Comparison of ENCODE assay signal across 20 cellular contexts in genomic region chr17:75135452-75135851, GRCh38. TPM values are rescaled to one million over a fixed set of nuclear protein-coding genes. Genes with fewer than 3 reads are reported as not detected.
DNase-seq lines count a peak whose midpoint lies in the region; ATAC-seq and TF ChIP-seq lines count a peak whose summit lies in the region.
"Had no signal": no experiment of that assay in that cellular context is flagged by ENCODE, and none has a peak within 500 bp of the region (broad histone marks: within the 10 kb centered on the region; RNA-seq: fewer than 3 reads in every experiment).

No MANE protein-coding gene starts in this region.

- H3K9ac ChIP-seq in H9 (ENCODE audit: extremely low read depth, insufficient read length, low read length) = no peak overlapping the region
- H3K9ac ChIP-seq in endodermal cell (ENCODE audit: extremely low read depth, low read length, poor library complexity, severe bottlenecking) = no peak overlapping the region
- no peak overlapping the region for H3K9ac ChIP-seq in mesendoderm (ENCODE audit: low read length)

- H3K4ac ChIP-seq in H9 (ENCODE audit: low read depth, low read length) (no peak overlapping the region), mesendoderm (ENCODE audit: low read depth, low read length) (no peak overlapping the region)

- no peak overlapping the region for H3T11ph ChIP-seq in H9 (ENCODE audit: low read length)

- H3K23ac ChIP-seq in H9 (ENCODE audit: insufficient read length, low read depth, low read length) (no peak overlapping the region), mesendoderm (ENCODE audit: low read length) (no peak overlapping the region)

- H3K18ac ChIP-seq in H9 (ENCODE audit: insufficient read length, low read depth, low read length) (no peak overlapping the region), mesendoderm (ENCODE audit: low read length) (no peak overlapping the region)

- no peak overlapping the region for H4K91ac ChIP-seq in H9 (ENCODE audit: insufficient read length, low read depth, low read length)

- H3K14ac ChIP-seq in H9 (ENCODE audit: insufficient read depth, low read length) = no peak overlapping the region

- no peaks in the 10 kb centered on the region for H3K9me3 ChIP-seq in H9 (ENCODE audit: control insufficient read depth, low read depth, low read length)
- H3K9me3 ChIP-seq in Panc1 (ENCODE audit: control insufficient read depth, insufficient read depth, low read depth, low read length) = no peaks in the 10 kb centered on the region
- H3K9me3 ChIP-seq in endodermal cell (ENCODE audit: control insufficient read depth, low read length) = no peaks in the 10 kb centered on the region
- H3K9me3 ChIP-seq: esophagus muscularis mucosa, transverse colon had no signal

- ATAC-seq in Panc1 (no peak), HG03565 (IDR thresholded peaks at IDR 0.05; ENCODE audit: unreplicated experiment) (no peak)

- peaks cover 8% of the 10 kb centered on the region for H3K23me2 ChIP-seq in H9 (ENCODE audit: insufficient read length, low read depth, low read length, poor library complexity, severe bottlenecking)

- BruUV-seq in Panc1 (replicated peaks; lab: Mats Ljungman, UMichigan) = TSS peak; percentile 39

- H3K79me2 ChIP-seq in H9 (ENCODE audit: insufficient read depth, low read length) (no peaks in the 10 kb centered on the region), mesendoderm (ENCODE audit: control insufficient read depth, insufficient read depth, low read length) (no peaks in the 10 kb centered on the region)

- H3K4me2 ChIP-seq in H9 (ENCODE audit: insufficient read depth, insufficient read length, low read length) (no peak overlapping the region), mesendoderm (ENCODE audit: low read length) (no peak overlapping the region)

- H3K79me1 ChIP-seq in H9 (ENCODE audit: insufficient read depth, low read depth, low read length, poor library complexity, severe bottlenecking) (peaks cover 5% of the 10 kb centered on the region), mesendoderm (ENCODE audit: low read length) (no peaks in the 10 kb centered on the region)

- CTCF ChIA-PET in Panc1 (lab: Charles Lee) = no interaction called here

- peaks cover 15 to 52% (median 45%) of the 10 kb centered on the region in 3 experiments; a peak in 6 of 7 replicates for H3K36me3 Mint-ChIP-seq in H9 (ENCODE audit: insufficient read depth in 1 of 3, low read depth in 3 of 3)
- peaks cover 31% of the 10 kb centered on the region for H3K36me3 Mint-ChIP-seq in endodermal cell (ENCODE audit: low read depth)
- H3K36me3 Mint-ChIP-seq in progenitor cell of endocrine pancreas (ENCODE audit: insufficient read depth) = peaks cover 17% of the 10 kb centered on the region

- H4K20me1 ChIP-seq in H9 (ENCODE audit: control insufficient read depth, insufficient read depth, insufficient read length) = peaks cover 2% of the 10 kb centered on the region

- no peak overlapping the region for H2AFZ ChIP-seq in H9 (ENCODE audit: low read length)

- H3K27me3 ChIP-seq in H9 (ENCODE audit: insufficient read depth, low read length) = no peaks in the 10 kb centered on the region
- no peaks in the 10 kb centered on the region for H3K27me3 ChIP-seq in Panc1 (ENCODE audit: control insufficient read depth, insufficient read depth, low read length)
- H3K27me3 ChIP-seq in endodermal cell (ENCODE audit: control insufficient read depth, insufficient read depth, low read length, poor library complexity, severe bottlenecking) = no peaks in the 10 kb centered on the region
- H3K27me3 ChIP-seq in mesendoderm (ENCODE audit: insufficient read depth, low read length, poor library complexity) = no peaks in the 10 kb centered on the region
- H3K27me3 ChIP-seq: esophagus muscularis mucosa, transverse colon had no signal

- no peak overlapping the region for H2BK20ac ChIP-seq in H9 (ENCODE audit: low read depth, low read length, poor library complexity, severe bottlenecking)

- H2BK120ac ChIP-seq in H9 (ENCODE audit: low read depth, low read length, poor library complexity, severe bottlenecking) = no peak overlapping the region
- H2BK120ac ChIP-seq in mesendoderm (ENCODE audit: low read depth, low read length) = no peak overlapping the region

- H3K4me1 ChIP-seq in H9 (ENCODE audit: insufficient read depth, low read length) (no peaks in the 10 kb centered on the region), Panc1 (ENCODE audit: control insufficient read depth, insufficient read depth, low read length) (peaks cover 5% of the 10 kb centered on the region), endodermal cell (ENCODE audit: control insufficient read depth, insufficient read depth, low read length) (peaks cover 2% of the 10 kb centered on the region), mesendoderm (ENCODE audit: control insufficient read depth, low read depth, low read length) (no peaks in the 10 kb centered on the region)

- no peaks in the 10 kb centered on the region for H3K9me3 Mint-ChIP-seq in H9
- H3K9me3 Mint-ChIP-seq in endodermal cell = no peaks in the 10 kb centered on the region
- H3K9me3 Mint-ChIP-seq in progenitor cell of endocrine pancreas (ENCODE audit: low read depth) = no peaks in the 10 kb centered on the region
- H3K9me3 Mint-ChIP-seq: activated CD4-positive, alpha-beta T cell treated with anti-CD3 and anti-CD28 coated beads, Interleukin-2, amount 10 ng/mL, durations not matched to agents 7 days and 5 days had no signal

- H2AK5ac ChIP-seq in H9 (ENCODE audit: insufficient read length, low read length) = no peak overlapping the region
- no peak overlapping the region for H2AK5ac ChIP-seq in mesendoderm (ENCODE audit: low read length)

- H3K4me1 Mint-ChIP-seq in H9 (peaks cover 2 to 4% of the 10 kb centered on the region in 2 experiments), endodermal cell (peaks cover 2% of the 10 kb centered on the region), progenitor cell of endocrine pancreas (ENCODE audit: low read depth) (peaks cover 5% of the 10 kb centered on the region)

- H2BK15ac ChIP-seq in H9 (ENCODE audit: low read depth, low read length) = no peak overlapping the region
- no peak overlapping the region for H2BK15ac ChIP-seq in mesendoderm (replicated peaks; ENCODE audit: low read depth)

- H2BK5ac ChIP-seq in H9 (ENCODE audit: insufficient read length, low read length) (no peak overlapping the region), mesendoderm (ENCODE audit: low read length) (no peak overlapping the region)

- POLR2A ChIA-PET in Panc1 (lab: Charles Lee) = no interaction called here

- H2BK12ac ChIP-seq in H9 (ENCODE audit: insufficient read length, low read depth, low read length) = no peak overlapping the region

- no peak overlapping the region for H3K27ac ChIP-seq in H9 (ENCODE audit: insufficient read length, low read depth, low read length)
- H3K27ac ChIP-seq in Panc1 (ENCODE audit: low read length) = no peak overlapping the region
- no peak overlapping the region for H3K27ac ChIP-seq in endodermal cell (ENCODE audit: low read depth, low read length)
- no peak overlapping the region for H3K27ac ChIP-seq in mesendoderm (ENCODE audit: low read depth, low read length)
- H3K27ac ChIP-seq: C4-2B, esophagus muscularis mucosa, transverse colon had no signal

- in situ Hi-C loops in Panc1 (cut with HindIII; ENCODE audit: low pct_unique_long_range_greater_than_20kb, low sequenced_read_pairs) = no loop called here

- H3K4me3 ChIP-seq in Panc1 (ENCODE audit: low read depth in 2 of 2, low read length in 2 of 2) = no peak overlapping the region
- H3K4me3 ChIP-seq in endodermal cell (ENCODE audit: low read length) = no peak overlapping the region
- H3K4me3 ChIP-seq in mesendoderm (ENCODE audit: low read length) = no peak overlapping the region
- H3K4me3 ChIP-seq: esophagus muscularis mucosa, transverse colon had no signal

- H3K36me3 ChIP-seq in Panc1 (ENCODE audit: control insufficient read depth, insufficient read depth, low read length) (peaks cover 15% of the 10 kb centered on the region), endodermal cell (ENCODE audit: control insufficient read depth, insufficient read depth, low read length) (peaks cover 56% of the 10 kb centered on the region), mesendoderm (ENCODE audit: control insufficient read depth, insufficient read depth, low read length) (peaks cover 3% of the 10 kb centered on the region)

- TF ChIP-seq CTCF in H9 (conservative IDR thresholded peaks at IDR 0.05) (no peak), Panc1 (IDR thresholded peaks at IDR 0.05) (no peak), endodermal cell (conservative IDR thresholded peaks at IDR 0.05) (no peak), progenitor cell of endocrine pancreas (IDR thresholded peaks at IDR 0.05; ENCODE audit: unreplicated experiment) (no peak)

- H3K27me3 Mint-ChIP-seq in H9 (ENCODE audit: low read depth) = no peaks in the 10 kb centered on the region; the same call in 1 of the 2 replicates
- H3K27me3 Mint-ChIP-seq in endodermal cell (ENCODE audit: insufficient read depth) = no peaks in the 10 kb centered on the region
- H3K27me3 Mint-ChIP-seq in progenitor cell of endocrine pancreas = no peaks in the 10 kb centered on the region
- H3K27me3 Mint-ChIP-seq: activated CD4-positive, alpha-beta T cell treated with anti-CD3 and anti-CD28 coated beads, Interleukin-2, amount 10 ng/mL, durations not matched to agents 7 days and 5 days had no signal

- H4K5ac ChIP-seq in H9 (ENCODE audit: insufficient read length, low read depth, low read length) (no peak overlapping the region), mesendoderm (ENCODE audit: low read length) (no peak overlapping the region)

- peak overlapping the region in 2 of 3 experiments; percentile 59 to 88; a peak in 3 of 7 replicates for H3K27ac Mint-ChIP-seq in H9
- peak overlapping the region; percentile 6 for H3K27ac Mint-ChIP-seq in endodermal cell
- peak overlapping the region; percentile 78 for H3K27ac Mint-ChIP-seq in progenitor cell of endocrine pancreas
- H3K27ac Mint-ChIP-seq: activated CD4-positive, alpha-beta T cell treated with anti-CD3 and anti-CD28 coated beads, Interleukin-2, amount 10 ng/mL, durations not matched to agents 7 days and 5 days had no signal

- WGBS in H9 (ENCODE audit: extremely low coverage, insufficient read length, low lambda C conversion rate) = no CpG with 5 or more reads among the region's 5 CpGs
- 78 to 90% methylated on average over 4 to 5 of the region's 5 CpGs for WGBS in endodermal cell (ENCODE audit: insufficient coverage in 1 of 2, insufficient read length in 1 of 2), 2 experiments
- no CpG with 5 or more reads among the region's 5 CpGs for WGBS in mesendoderm (ENCODE audit: extremely low coverage, insufficient coverage, low lambda C conversion rate)

- H4K8ac ChIP-seq in H9 (replicated peaks; ENCODE audit: insufficient read length, low read depth, low read length) (no peak overlapping the region), mesendoderm (ENCODE audit: low read depth, low read length) (no peak overlapping the region)

- intact Hi-C loops in Panc1 (cut with micrococcal nuclease; ENCODE audit: unreplicated experiment) = no loop called here

- H3K56ac ChIP-seq in H9 (ENCODE audit: insufficient read length, low read depth, low read length) = no peak overlapping the region
- no peak overlapping the region for H3K56ac ChIP-seq in mesendoderm (ENCODE audit: low read length)

- H3K4me3 Mint-ChIP-seq in H9 (no peak overlapping the region), endodermal cell (no peak overlapping the region), progenitor cell of endocrine pancreas (ENCODE audit: low read depth) (no peak overlapping the region)
- H3K4me3 Mint-ChIP-seq: activated CD4-positive, alpha-beta T cell treated with anti-CD3 and anti-CD28 coated beads, Interleukin-2, amount 10 ng/mL, durations not matched to agents 7 days and 5 days had no signal

- DNase-seq in H9 (no peak), Panc1 (ENCODE audit: low read depth, low spot score) (no peak), endodermal cell (no peak), progenitor cell of endocrine pancreas (ENCODE audit: low spot score, unreplicated experiment) (no peak), mesendoderm (no peak)
- no peak for DNase-seq in effector CD4-positive, alpha-beta T cell
- DNase-seq: activated CD4-positive, alpha-beta T cell treated with anti-CD3 and anti-CD28 coated beads, Interleukin-2, amount 10 ng/mL, durations not matched to agents 7 days and 5 days; activated T-cell treated with anti-CD3 and anti-CD28 coated beads, Interleukin-2, amount 50 U/mL, for 48 hours; amygdala; DMS79 treated with DMSO at 0.1 percent for 48 hours; head of caudate nucleus; midbrain; NK-92 treated with Interleukin-12 subunit alpha and Interleukin-12 subunit beta, amount 100 ng/mL, for 24 hours; occipital lobe; stimulated activated CD4-positive, alpha-beta T cell treated with anti-CD3 and anti-CD28 coated beads, Interleukin-4, amount 100 ng/mL, for 4 hours; transverse colon had no signal

RNA-seq across cellular contexts. Expression of gene NT5C, which starts 3.9 kb away (rescaled TPM):
- total RNA-seq in H9 (2021) (76.2 and 77.7 TPM in 2 replicates), Panc1 (2021; ENCODE audit: unreplicated experiment) (63.4 TPM), endodermal cell (10 to 100 TPM; 69.1 to 80.3 TPM), progenitor cell of endocrine pancreas (53.3 and 58.8 TPM in 2 replicates)
- 82.5 TPM for polyA plus RNA-seq in Panc1 (2012; ENCODE audit: insufficient read length)
- 71.1 TPM for polyA plus RNA-seq in endodermal cell (2013, experiment 1 of 2)
- 57.0 TPM for polyA plus RNA-seq in endodermal cell (2013, experiment 2 of 2)
- polyA plus RNA-seq in mesendoderm (2013, experiment 1 of 2) = 52.7 TPM
- 50.6 TPM for polyA plus RNA-seq in mesendoderm (2013, experiment 2 of 2)

RNA-seq across cellular contexts. Expression of gene JPT1, which starts 18.9 kb away (rescaled TPM):
- total RNA-seq in H9 (2021) (265 and 275 TPM in 2 replicates), Panc1 (2021; ENCODE audit: unreplicated experiment) (448 TPM), endodermal cell (100 to 1,000 TPM; 148 to 156 TPM), progenitor cell of endocrine pancreas (202 TPM in 2 replicates)
- 639 TPM for polyA plus RNA-seq in Panc1 (2012; ENCODE audit: insufficient read length)
- 352 TPM for polyA plus RNA-seq in endodermal cell (2013, experiment 1 of 2)
- polyA plus RNA-seq in endodermal cell (2013, experiment 2 of 2) = 339 TPM
- 721 TPM for polyA plus RNA-seq in mesendoderm (2013, experiment 1 of 2)
- polyA plus RNA-seq in mesendoderm (2013, experiment 2 of 2) = 717 TPM

RNA-seq across cellular contexts. Expression of gene ARMC7, which starts 25.7 kb away (rescaled TPM):
- total RNA-seq in H9 (2021) (22.4 and 22.8 TPM in 2 replicates), Panc1 (2021; ENCODE audit: unreplicated experiment) (48.7 TPM), endodermal cell (10 to 100 TPM; 20.0 to 26.6 TPM), progenitor cell of endocrine pancreas (16.7 and 16.9 TPM in 2 replicates)
- polyA plus RNA-seq in Panc1 (2012; ENCODE audit: insufficient read length) = 74.7 TPM
- 14.0 TPM for polyA plus RNA-seq in endodermal cell (2013, experiment 1 of 2)
- polyA plus RNA-seq in endodermal cell (2013, experiment 2 of 2) = 12.3 TPM
- polyA plus RNA-seq in mesendoderm (2013, experiment 1 of 2) = 14.7 TPM
- 14.5 TPM for polyA plus RNA-seq in mesendoderm (2013, experiment 2 of 2)

RNA-seq across cellular contexts. Expression of gene SUMO2, which starts 47.3 kb away (rescaled TPM):
- total RNA-seq in H9 (2021) = 813 and 824 TPM in 2 replicates
- total RNA-seq in Panc1 (2021; ENCODE audit: unreplicated experiment) = 616 TPM
- polyA plus RNA-seq in Panc1 (2012; ENCODE audit: insufficient read length) = 413 TPM
- total RNA-seq in endodermal cell = 100 to 1,000 TPM; 586 to 714 TPM
- polyA plus RNA-seq in endodermal cell (2013, experiment 1 of 2) = 640 TPM
- 584 TPM for polyA plus RNA-seq in endodermal cell (2013, experiment 2 of 2)
- 616 and 633 TPM in 2 replicates for total RNA-seq in progenitor cell of endocrine pancreas
- 314 TPM for polyA plus RNA-seq in mesendoderm (2013, experiment 1 of 2)
- 310 TPM for polyA plus RNA-seq in mesendoderm (2013, experiment 2 of 2)

RNA-seq across cellular contexts. Expression of gene SLC16A5, which starts 47.7 kb away (rescaled TPM):
- 17.0 and 17.1 TPM in 2 replicates for total RNA-seq in H9 (2021)
- 46.6 TPM for total RNA-seq in Panc1 (2021; ENCODE audit: unreplicated experiment)
- 70.7 TPM for polyA plus RNA-seq in Panc1 (2012; ENCODE audit: insufficient read length)
- total RNA-seq in endodermal cell = 10 to 100 TPM; 28.8 to 54.0 TPM
- 10.8 TPM for polyA plus RNA-seq in endodermal cell (2013, experiment 1 of 2)
- polyA plus RNA-seq in endodermal cell (2013, experiment 2 of 2) = 7.6 TPM
- 16.0 and 16.9 TPM in 2 replicates for total RNA-seq in progenitor cell of endocrine pancreas
- polyA plus RNA-seq in mesendoderm (2013, experiment 1 of 2) = 14.5 TPM
- 13.3 TPM for polyA plus RNA-seq in mesendoderm (2013, experiment 2 of 2)
- total RNA-seq: H4 had no signal

Comparison
In these comparisons a context has a peak if more than half of its experiments do, and no peak if none do; other contexts are left out.
1. H3K27ac Mint-ChIP-seq: peak in every context shown above with its lines; median percentile 78 in progenitor cell of endocrine pancreas; 74 in H9; 6 in endodermal cell.